In the genomic region with DNA sequence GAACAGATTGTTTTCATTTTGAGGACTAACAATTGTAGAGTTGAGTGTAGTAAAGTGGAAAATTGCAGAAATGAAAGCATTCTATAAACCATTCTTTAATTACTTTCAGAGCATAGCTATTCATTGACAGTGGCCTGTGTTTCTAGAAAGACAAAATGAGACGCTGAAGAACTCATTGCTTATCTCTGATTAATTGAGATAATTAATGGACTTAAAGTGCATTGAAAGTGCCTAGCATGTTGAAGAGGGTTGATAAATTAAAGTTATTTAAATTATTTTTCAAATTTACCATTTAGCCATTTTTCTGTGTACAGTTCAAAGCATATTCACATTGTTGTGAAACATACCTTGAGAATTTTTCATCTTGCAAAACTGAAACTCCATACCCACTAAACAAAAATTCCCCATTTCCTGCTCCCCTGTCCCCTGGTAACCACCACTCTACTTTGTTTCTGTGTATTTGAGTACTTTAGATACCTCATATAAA, we compare ENCODE assay signal across 14 cellular contexts. TPM values are rescaled to one million over a fixed set of nuclear protein-coding genes. Genes with fewer than 3 reads are reported as not detected.
DNase-seq lines count a peak whose midpoint lies in the region; ATAC-seq and TF ChIP-seq lines count a peak whose summit lies in the region.
"Had no signal": no experiment of that assay in that cellular context is flagged by ENCODE, and none has a peak within 500 bp of the region (broad histone marks: within the 10 kb centered on the region; RNA-seq: fewer than 3 reads in every experiment).

No MANE protein-coding gene starts in this region.

- no peaks in the 10 kb centered on the region for H4K20me1 ChIP-seq in MM.1S (ENCODE audit: insufficient read depth, low read length)

- peaks cover 6% of the 10 kb centered on the region; the same call in 1 of the 2 replicates for H3F3A ChIP-seq in MM.1S (ENCODE audit: insufficient read depth, low read length)

- H3K9ac ChIP-seq in MM.1S (ENCODE audit: low read length), result no peak overlapping the region

- peak; percentile 45 for DNase-seq in GM13977 (ENCODE audit: low spot score)
- peak; percentile 26 for DNase-seq in MM.1S
- DNase-seq in Right ventricle myocardium inferior (ENCODE audit: missing footprints), result no peak
- DNase-seq in KG1 (lab: John Stamatoyannopoulos, UW), result no peak
- DNase-seq in stimulated activated CD4-positive, alpha-beta T cell treated with anti-CD3 and anti-CD28 coated beads, Interleukin-1b, Interleukin-23, amount 100 ng/mL, for 48 hours, result no peak
- no peak for DNase-seq in DMS79 treated with DMSO at 0.1 percent for 48 hours (lab: John Stamatoyannopoulos, UW)
- DNase-seq: activated CD8-positive, alpha-beta T cell treated with anti-CD3 and anti-CD28 coated beads for 36 hours; anterior cingulate cortex; NCI-H2107; occipital lobe; stimulated activated CD4-positive, alpha-beta T cell treated with anti-CD3 and anti-CD28 coated beads, Interleukin-4, amount 100 ng/mL, for 1 hour; thyroid gland had no signal

- no peaks in the 10 kb centered on the region for H3K79me2 ChIP-seq in MM.1S (ENCODE audit: low read length)

- no peaks in the 10 kb centered on the region for H3K9me3 ChIP-seq in MM.1S (replicated peaks; ENCODE audit: insufficient read depth, low read length)
- H3K9me3 ChIP-seq: thyroid gland had no signal

- no peaks in the 10 kb centered on the region for H3K27me3 ChIP-seq in MM.1S (replicated peaks; ENCODE audit: insufficient read depth, low read length)
- H3K27me3 ChIP-seq: thyroid gland had no signal

- TF ChIP-seq CTCF in GM13977 (IDR thresholded peaks at IDR 0.05; ENCODE audit: extremely low read depth, insufficient read depth, missing control alignments) (no peak), MM.1S (IDR thresholded peaks at IDR 0.05; ENCODE audit: low read length) (no peak)

- H3K36me3 ChIP-seq in MM.1S (replicated peaks; ENCODE audit: insufficient read depth, low read length), result no peaks in the 10 kb centered on the region
- H3K36me3 ChIP-seq: thyroid gland had no signal

- H3K27ac ChIP-seq in MM.1S (ENCODE audit: low read length), result peak overlapping the region; percentile 32; the same call in 1 of the 2 replicates
- H3K27ac ChIP-seq: thyroid gland had no signal

- no peak overlapping the region for H3K4me3 ChIP-seq in MM.1S (ENCODE audit: low read length)
- H3K4me3 ChIP-seq: thyroid gland had no signal

- peaks cover 12% of the 10 kb centered on the region for H3K4me1 ChIP-seq in MM.1S (ENCODE audit: low read length)

- no peaks in the 10 kb centered on the region for H3K9me2 ChIP-seq in MM.1S (replicated peaks; ENCODE audit: insufficient read depth, low read length)

- H3K4me2 ChIP-seq in MM.1S (ENCODE audit: low read depth, low read length), result peak overlapping the region; percentile 12; the same call in 1 of the 2 replicates

- in situ Hi-C loops in GM13977 (cut with MboI; ENCODE audit: low pct_unique_long_range_greater_than_20kb, low sequenced_read_pairs, unreplicated experiment), result no loop called here

- ATAC-seq in GM19463 (IDR thresholded peaks at IDR 0.05; ENCODE audit: unreplicated experiment) (peak; percentile 77), HG02938 (IDR thresholded peaks at IDR 0.05; ENCODE audit: unreplicated experiment) (peak; percentile 93), Right ventricle myocardium inferior (no peak)
- ATAC-seq: activated CD8-positive, alpha-beta T cell treated with anti-CD3 and anti-CD28 coated beads for 36 hours had no signal

- intact Hi-C loops in Right ventricle myocardium inferior (cut with DNase I), result no loop called here

- H2AFZ ChIP-seq in MM.1S (ENCODE audit: low read length), result no peak overlapping the region

RNA-seq across cellular contexts. Expression of gene DAAM1, which starts 57.4 kb away (rescaled TPM):
- total RNA-seq in Right ventricle myocardium inferior, result 120 TPM

Comparison
In these comparisons a context has a peak if more than half of its experiments do, and no peak if none do; other contexts are left out.
1. DNase-seq: peak in GM13977 (single experiment) and MM.1S (single experiment); none in Right ventricle myocardium inferior (single experiment), KG1 (single experiment), stimulated activated CD4-positive, alpha-beta T cell treated with anti-CD3 and anti-CD28 coated beads, Interleukin-1b, Interleukin-23, amount 100 ng/mL, for 48 hours (single experiment) and DMS79 treated with DMSO at 0.1 percent for 48 hours (single experiment).